Comparison of ENCODE assay signal across 8 cellular contexts in the genomic region with DNA sequence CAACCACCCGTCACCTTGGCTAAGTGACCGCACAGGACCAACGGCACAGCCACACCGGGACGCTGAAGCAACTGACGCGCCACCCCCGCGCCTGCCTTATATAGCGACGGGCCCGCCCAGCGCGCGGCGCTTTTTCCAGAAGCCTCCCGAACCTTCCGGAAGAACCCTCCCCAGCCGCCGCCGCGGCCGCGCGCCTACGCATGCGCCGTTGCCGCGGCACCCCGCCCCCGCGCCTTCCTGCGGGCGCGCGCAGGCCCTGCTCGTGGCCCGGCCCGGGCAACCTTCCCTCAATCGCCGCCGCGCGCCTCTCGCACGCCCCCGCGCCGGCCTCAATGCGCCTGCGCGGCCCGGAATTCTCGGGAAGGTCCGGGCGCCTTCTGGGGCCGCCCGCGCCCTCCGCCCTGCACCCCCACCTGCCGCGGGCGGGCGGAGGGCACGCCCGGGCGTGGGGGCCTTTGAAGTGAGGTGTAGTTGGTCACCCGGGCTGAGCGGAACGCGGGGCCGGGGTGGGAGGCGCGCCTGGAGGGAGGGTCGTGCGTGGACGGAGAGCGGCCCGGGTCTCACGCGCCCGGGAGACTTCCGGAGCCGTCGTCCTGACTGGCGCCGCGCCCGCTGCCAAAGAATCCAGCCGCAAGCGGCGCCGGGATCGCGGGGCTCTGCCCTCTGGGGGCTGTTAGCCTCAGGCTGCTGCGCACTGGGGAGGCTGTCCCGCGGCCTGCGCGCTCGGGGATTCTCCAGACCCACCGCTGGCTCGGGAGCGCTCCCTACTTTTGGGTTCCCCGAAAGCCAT. TPM values are rescaled to one million over a fixed set of nuclear protein-coding genes. Genes with fewer than 3 reads are reported as not detected.
DNase-seq lines count a peak whose midpoint lies in the region; ATAC-seq and FAIRE-seq lines count a peak whose summit lies in the region.

A gene (minus strand): TSS at position 73 of the 790 bp plus-strand sequence. CDS start 666 bp downstream, outside the sequence.

- intact Hi-C loops in left ventricle myocardium superior (cut with micrococcal nuclease): no loop called here

- H3K36me3 Mint-ChIP-seq in T-helper 17 cell (ENCODE audit: low read depth): peaks cover 14% of the 10 kb centered on the region

- peaks cover 56% of the 10 kb centered on the region for H3K4me1 Mint-ChIP-seq in T-helper 17 cell

- peak; percentile 90 to 94 for DNase-seq in NCI-H187 (lab: John Stamatoyannopoulos, UW)
- peak; percentile 92 to 95 (median 94) for DNase-seq in T-helper 17 cell
- DNase-seq in amygdala (lab: John Stamatoyannopoulos, UW): peak; percentile 43 to 100 (median 87)
- DNase-seq in left ventricle myocardium superior: peak; percentile 97
- peak; percentile 60 for DNase-seq in pulmonary artery endothelial cell (ENCODE audit: low read depth, low spot score)
- peak; percentile 92 for DNase-seq in urothelium cell line (ENCODE audit: low spot score)

- ATAC-seq in GM18498 (IDR thresholded peaks at IDR 0.05; ENCODE audit: unreplicated experiment) (peak; percentile 79), HG02885 (IDR thresholded peaks at IDR 0.05; ENCODE audit: poor library complexity, unreplicated experiment) (peak; percentile 80), T-helper 17 cell (peak; percentile 80), left ventricle myocardium superior (peak; percentile 92)

- H3K27ac Mint-ChIP-seq in T-helper 17 cell: peak within 1 kb of the TSS; percentile 93

- H3K4me3 Mint-ChIP-seq in T-helper 17 cell: peak within 1 kb of the TSS; percentile 94

- no peaks in the 10 kb centered on the region for H3K9me3 ChIP-seq in T-helper 17 cell (ENCODE audit: control insufficient read depth, low read length, poor library complexity, severe bottlenecking)

- FAIRE-seq in urothelium cell line (lab: Jason Lieb, UNC): no peak

- no peaks in the 10 kb centered on the region for H3K27me3 Mint-ChIP-seq in T-helper 17 cell

RNA-seq across cellular contexts. Expression of the gene that starts here (rescaled TPM):
- total RNA-seq in T-helper 17 cell (100 to 1,000 TPM; 514 to 570 TPM), left ventricle myocardium superior (467 TPM), pulmonary artery endothelial cell (310 and 1,177 TPM in 2 replicates)

Comparison
In these comparisons a context has a peak if more than half of its experiments do, and no peak if none do; other contexts are left out.
1. Peak in every context shown above with its lines: DNase-seq and ATAC-seq.